8 cellular contexts compared by ENCODE assay signal in genomic region chr13:102799544-102800144, GRCh38. TPM values are rescaled to one million over a fixed set of nuclear protein-coding genes. Genes with fewer than 3 reads are reported as not detected.
DNase-seq lines count a peak whose midpoint lies in the region; ATAC-seq and TF ChIP-seq lines count a peak whose summit lies in the region.

No MANE protein-coding gene starts in this region.

- no peaks in the 10 kb centered on the region for H3K9me3 ChIP-seq in Caco-2

- H3K36me3 Mint-ChIP-seq in Caco-2 (ENCODE audit: insufficient read depth, unreplicated experiment) (no peaks in the 10 kb centered on the region), natural killer cell (no peaks in the 10 kb centered on the region)
- peaks cover 5% of the 10 kb centered on the region for H3K36me3 Mint-ChIP-seq in activated CD8-positive, alpha-beta memory T cell treated with anti-CD3 and anti-CD28 coated beads, Interleukin-2, amount 10 ng/mL, durations not matched to agents 7 days and 5 days

- TF ChIP-seq CTCF in Caco-2 (IDR thresholded peaks at IDR 0.05; ENCODE audit: insufficient read depth in 1 of 2, low read depth in 1 of 2, low read length in 1 of 2, severe bottlenecking in 1 of 2, unreplicated experiment in 1 of 2) (no peak), natural killer cell (IDR thresholded peaks at IDR 0.05) (no peak)

- H3K4me3 Mint-ChIP-seq in Caco-2 (ENCODE audit: unreplicated experiment) (peak overlapping the region; percentile 93), natural killer cell (peak overlapping the region; percentile 96)
- H3K4me3 Mint-ChIP-seq in activated CD8-positive, alpha-beta memory T cell treated with anti-CD3 and anti-CD28 coated beads, Interleukin-2, amount 10 ng/mL, durations not matched to agents 7 days and 5 days: peak overlapping the region; percentile 96

- 0 out of 2 replicates have a peak, but pooled peaks cover 4% of the 10 kb centered on the region for H3K4me1 ChIP-seq in Caco-2

- H3K4me3 ChIP-seq in Caco-2 (ENCODE audit: low read depth, low read length): peak overlapping the region; percentile 84

- intact Hi-C loops in Caco-2 (cut with micrococcal nuclease; ENCODE audit: unreplicated experiment) (loop anchor here (1.0 to 2.0 kb wide), 8 partner anchors 26 to 219 kb away; partner anchors contain the start of genes TEX30 and TPP2), natural killer cell (cut with micrococcal nuclease) (loop anchor here (1.0 to 5.0 kb wide), 4 partner anchors 26 to 219 kb away; partner anchors contain the start of genes TEX30 and TPP2)

- no peaks in the 10 kb centered on the region for H3K27me3 Mint-ChIP-seq in Caco-2 (ENCODE audit: insufficient read depth, unreplicated experiment)
- no peaks in the 10 kb centered on the region for H3K27me3 Mint-ChIP-seq in activated CD8-positive, alpha-beta memory T cell treated with anti-CD3 and anti-CD28 coated beads, Interleukin-2, amount 10 ng/mL, durations not matched to agents 7 days and 5 days
- peaks cover 0 to 3% of the 10 kb centered on the region in 2 donors for H3K27me3 Mint-ChIP-seq in natural killer cell (ENCODE audit: low read depth in 2 of 2)

- H3K36me3 ChIP-seq in Caco-2 (ENCODE audit: control insufficient read depth, insufficient read depth, low read length): no peaks in the 10 kb centered on the region; the same call in 1 of the 2 replicates

- no TSS peak for BruUV-seq in Caco-2 (replicated peaks; lab: Mats Ljungman, UMichigan)

- POLR2A ChIA-PET in Caco-2 (lab: Charles Lee): interaction anchor here (1.9 kb wide), 1 partner anchor 46 kb away, joined by 10 read pairs; the partner anchor contains the start of gene ERCC5

- peak overlapping the region; percentile 81 for H3K27ac Mint-ChIP-seq in Caco-2 (ENCODE audit: unreplicated experiment)
- peak overlapping the region; percentile 86 for H3K27ac Mint-ChIP-seq in activated CD8-positive, alpha-beta memory T cell treated with anti-CD3 and anti-CD28 coated beads, Interleukin-2, amount 10 ng/mL, durations not matched to agents 7 days and 5 days
- H3K27ac Mint-ChIP-seq in natural killer cell: peak overlapping the region; percentile 79 to 88

- CTCF ChIA-PET in Caco-2 (lab: Charles Lee): interaction anchor here (0.7 to 2.1 kb wide), 5 partner anchors 15 to 208 kb away, joined by 3 to 8 read pairs (median 6); partner anchors contain the start of genes ERCC5 and TEX30
- CTCF ChIA-PET in activated CD8-positive, alpha-beta memory T cell treated with anti-CD3 and anti-CD28 coated beads, Interleukin-2, amount 10 ng/mL, durations not matched to agents 7 days and 5 days (lab: Charles Lee): interaction anchor here (0.9 to 4.0 kb wide), 19 partner anchors 8 to 220 kb away, joined by 3 to 40 read pairs (median 4); partner anchors contain the start of genes ERCC5, TEX30 and TPP2

- H3K9me3 Mint-ChIP-seq in Caco-2 (ENCODE audit: unreplicated experiment): no peaks in the 10 kb centered on the region
- H3K9me3 Mint-ChIP-seq in activated CD8-positive, alpha-beta memory T cell treated with anti-CD3 and anti-CD28 coated beads, Interleukin-2, amount 10 ng/mL, durations not matched to agents 7 days and 5 days (ENCODE audit: low read depth): no peaks in the 10 kb centered on the region
- no peaks in the 10 kb centered on the region for H3K9me3 Mint-ChIP-seq in natural killer cell

- H3K4me1 Mint-ChIP-seq in Caco-2 (ENCODE audit: low read depth, unreplicated experiment): no peaks in the 10 kb centered on the region
- peaks cover 42% of the 10 kb centered on the region for H3K4me1 Mint-ChIP-seq in activated CD8-positive, alpha-beta memory T cell treated with anti-CD3 and anti-CD28 coated beads, Interleukin-2, amount 10 ng/mL, durations not matched to agents 7 days and 5 days
- peaks cover 30 to 42% of the 10 kb centered on the region in 2 donors for H3K4me1 Mint-ChIP-seq in natural killer cell

- ATAC-seq in GM19452 (IDR thresholded peaks at IDR 0.05; ENCODE audit: unreplicated experiment) (peak; percentile 2), HG03520 (IDR thresholded peaks at IDR 0.05; ENCODE audit: unreplicated experiment) (peak; percentile 3), natural killer cell (peak in 2 of 3 donors; percentile 1 to 2)
- peak; percentile 7 for ATAC-seq in activated CD8-positive, alpha-beta memory T cell treated with anti-CD3 and anti-CD28 coated beads, Interleukin-2, amount 10 ng/mL, durations not matched to agents 7 days and 5 days

- DNase-seq in Caco-2 (peak in 1 of 2 experiments; percentile 43), fibroblast of gingiva (ENCODE audit: low read depth) (peak; percentile 21), natural killer cell (peak; percentile 25), NCI-H1694 treated with DMSO at 0.1 percent for 48 hours (lab: John Stamatoyannopoulos, UW) (no peak), T1000 (lab: John Stamatoyannopoulos, UW) (no peak)
- peak; percentile 47 for DNase-seq in activated CD8-positive, alpha-beta memory T cell treated with anti-CD3 and anti-CD28 coated beads, Interleukin-2, amount 10 ng/mL, durations not matched to agents 7 days and 5 days

- no peaks in the 10 kb centered on the region for H3K27me3 ChIP-seq in Caco-2 (replicated peaks; ENCODE audit: control insufficient read depth, insufficient read depth, low read length)

RNA-seq across cellular contexts. Expression of gene BIVM, which starts 0.7 kb away (rescaled TPM):
- total RNA-seq in Caco-2 (2022): 14.9 and 19.1 TPM in 2 replicates
- 10 to 100 TPM; 29.3 to 42.3 TPM for total RNA-seq in activated CD8-positive, alpha-beta memory T cell treated with anti-CD3 and anti-CD28 coated beads, Interleukin-2, amount 10 ng/mL, durations not matched to agents 7 days and 5 days
- 10 to 100 TPM; 16.7 to 31.6 (median 21.2) TPM for total RNA-seq in natural killer cell

RNA-seq across cellular contexts. Expression of gene POGLUT2, which starts 0.9 kb away (rescaled TPM):
- 12.0 and 20.1 TPM in 2 replicates for total RNA-seq in Caco-2 (2022)
- total RNA-seq in activated CD8-positive, alpha-beta memory T cell treated with anti-CD3 and anti-CD28 coated beads, Interleukin-2, amount 10 ng/mL, durations not matched to agents 7 days and 5 days: 10 to 100 TPM; 11.1 to 21.6 TPM
- 1 to 10 TPM in 1 of 3 donors, under 1 TPM in 2; 0.28 to 5.1 (median 0.53) TPM for total RNA-seq in natural killer cell

RNA-seq across cellular contexts. Expression of gene TEX30, which starts 26.1 kb away (rescaled TPM):
- total RNA-seq in Caco-2 (2022) (27.5 and 30.4 TPM in 2 replicates), natural killer cell (10 to 100 TPM in 1 of 3 donors, 1 to 10 TPM in 2; 8.7 to 10.3 (median 9.3) TPM)
- 10 to 100 TPM; 32.4 to 69.5 TPM for total RNA-seq in activated CD8-positive, alpha-beta memory T cell treated with anti-CD3 and anti-CD28 coated beads, Interleukin-2, amount 10 ng/mL, durations not matched to agents 7 days and 5 days

RNA-seq across cellular contexts. Expression of gene ERCC5, which starts 46.2 kb away (rescaled TPM):
- total RNA-seq in Caco-2 (2022) (29.9 and 31.4 TPM in 2 replicates), natural killer cell (100 to 1,000 TPM; 110 to 127 (median 126) TPM)
- total RNA-seq in activated CD8-positive, alpha-beta memory T cell treated with anti-CD3 and anti-CD28 coated beads, Interleukin-2, amount 10 ng/mL, durations not matched to agents 7 days and 5 days: 10 to 100 TPM; 75.8 to 76.1 TPM

Comparison
In these comparisons a context has a peak if more than half of its experiments do, and no peak if none do; other contexts are left out.
1. DNase-seq: peak in activated CD8-positive, alpha-beta memory T cell treated with anti-CD3 and anti-CD28 coated beads, Interleukin-2, amount 10 ng/mL, durations not matched to agents 7 days and 5 days (single experiment), fibroblast of gingiva (single experiment) and natural killer cell (single experiment); none in NCI-H1694 treated with DMSO at 0.1 percent for 48 hours (single experiment) and T1000 (single experiment).
2. Peak in every context shown above with its lines, with median percentiles within 50 percentile points of each other: H3K27ac Mint-ChIP-seq, H3K4me3 Mint-ChIP-seq and ATAC-seq.